ENCODE assay signal across 2 cellular contexts in the genomic region with DNA sequence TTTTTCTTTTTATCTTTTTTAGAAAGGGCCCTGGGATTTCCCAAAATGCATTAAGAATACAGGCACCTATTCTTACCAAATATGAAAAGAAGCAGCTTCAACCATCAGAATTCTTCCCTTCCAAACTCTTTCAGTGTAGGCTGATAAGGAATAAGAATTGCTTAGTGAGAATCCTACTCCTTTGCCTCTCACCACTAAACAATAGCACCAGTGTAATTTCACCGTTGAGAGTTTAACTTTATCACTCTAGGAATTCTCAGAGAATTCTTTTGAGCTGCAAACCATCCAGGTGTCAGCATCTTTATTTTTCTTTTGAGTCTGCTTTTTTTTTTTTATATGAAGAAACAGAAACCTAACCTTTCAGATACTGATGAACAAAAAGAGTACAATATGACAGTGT.
TF ChIP-seq lines count a peak whose summit lies in the region.

No MANE protein-coding gene starts in this region.

TF ChIP-seq in GM23338, 12 proteins besides CTCF, POLR2A, EP300 and RAD21 (continued from another document):
- no peak for TF ChIP-seq REST (IDR thresholded peaks at IDR 0.05; ENCODE audit: unreplicated experiment)
- TF ChIP-seq, protein P1, sequence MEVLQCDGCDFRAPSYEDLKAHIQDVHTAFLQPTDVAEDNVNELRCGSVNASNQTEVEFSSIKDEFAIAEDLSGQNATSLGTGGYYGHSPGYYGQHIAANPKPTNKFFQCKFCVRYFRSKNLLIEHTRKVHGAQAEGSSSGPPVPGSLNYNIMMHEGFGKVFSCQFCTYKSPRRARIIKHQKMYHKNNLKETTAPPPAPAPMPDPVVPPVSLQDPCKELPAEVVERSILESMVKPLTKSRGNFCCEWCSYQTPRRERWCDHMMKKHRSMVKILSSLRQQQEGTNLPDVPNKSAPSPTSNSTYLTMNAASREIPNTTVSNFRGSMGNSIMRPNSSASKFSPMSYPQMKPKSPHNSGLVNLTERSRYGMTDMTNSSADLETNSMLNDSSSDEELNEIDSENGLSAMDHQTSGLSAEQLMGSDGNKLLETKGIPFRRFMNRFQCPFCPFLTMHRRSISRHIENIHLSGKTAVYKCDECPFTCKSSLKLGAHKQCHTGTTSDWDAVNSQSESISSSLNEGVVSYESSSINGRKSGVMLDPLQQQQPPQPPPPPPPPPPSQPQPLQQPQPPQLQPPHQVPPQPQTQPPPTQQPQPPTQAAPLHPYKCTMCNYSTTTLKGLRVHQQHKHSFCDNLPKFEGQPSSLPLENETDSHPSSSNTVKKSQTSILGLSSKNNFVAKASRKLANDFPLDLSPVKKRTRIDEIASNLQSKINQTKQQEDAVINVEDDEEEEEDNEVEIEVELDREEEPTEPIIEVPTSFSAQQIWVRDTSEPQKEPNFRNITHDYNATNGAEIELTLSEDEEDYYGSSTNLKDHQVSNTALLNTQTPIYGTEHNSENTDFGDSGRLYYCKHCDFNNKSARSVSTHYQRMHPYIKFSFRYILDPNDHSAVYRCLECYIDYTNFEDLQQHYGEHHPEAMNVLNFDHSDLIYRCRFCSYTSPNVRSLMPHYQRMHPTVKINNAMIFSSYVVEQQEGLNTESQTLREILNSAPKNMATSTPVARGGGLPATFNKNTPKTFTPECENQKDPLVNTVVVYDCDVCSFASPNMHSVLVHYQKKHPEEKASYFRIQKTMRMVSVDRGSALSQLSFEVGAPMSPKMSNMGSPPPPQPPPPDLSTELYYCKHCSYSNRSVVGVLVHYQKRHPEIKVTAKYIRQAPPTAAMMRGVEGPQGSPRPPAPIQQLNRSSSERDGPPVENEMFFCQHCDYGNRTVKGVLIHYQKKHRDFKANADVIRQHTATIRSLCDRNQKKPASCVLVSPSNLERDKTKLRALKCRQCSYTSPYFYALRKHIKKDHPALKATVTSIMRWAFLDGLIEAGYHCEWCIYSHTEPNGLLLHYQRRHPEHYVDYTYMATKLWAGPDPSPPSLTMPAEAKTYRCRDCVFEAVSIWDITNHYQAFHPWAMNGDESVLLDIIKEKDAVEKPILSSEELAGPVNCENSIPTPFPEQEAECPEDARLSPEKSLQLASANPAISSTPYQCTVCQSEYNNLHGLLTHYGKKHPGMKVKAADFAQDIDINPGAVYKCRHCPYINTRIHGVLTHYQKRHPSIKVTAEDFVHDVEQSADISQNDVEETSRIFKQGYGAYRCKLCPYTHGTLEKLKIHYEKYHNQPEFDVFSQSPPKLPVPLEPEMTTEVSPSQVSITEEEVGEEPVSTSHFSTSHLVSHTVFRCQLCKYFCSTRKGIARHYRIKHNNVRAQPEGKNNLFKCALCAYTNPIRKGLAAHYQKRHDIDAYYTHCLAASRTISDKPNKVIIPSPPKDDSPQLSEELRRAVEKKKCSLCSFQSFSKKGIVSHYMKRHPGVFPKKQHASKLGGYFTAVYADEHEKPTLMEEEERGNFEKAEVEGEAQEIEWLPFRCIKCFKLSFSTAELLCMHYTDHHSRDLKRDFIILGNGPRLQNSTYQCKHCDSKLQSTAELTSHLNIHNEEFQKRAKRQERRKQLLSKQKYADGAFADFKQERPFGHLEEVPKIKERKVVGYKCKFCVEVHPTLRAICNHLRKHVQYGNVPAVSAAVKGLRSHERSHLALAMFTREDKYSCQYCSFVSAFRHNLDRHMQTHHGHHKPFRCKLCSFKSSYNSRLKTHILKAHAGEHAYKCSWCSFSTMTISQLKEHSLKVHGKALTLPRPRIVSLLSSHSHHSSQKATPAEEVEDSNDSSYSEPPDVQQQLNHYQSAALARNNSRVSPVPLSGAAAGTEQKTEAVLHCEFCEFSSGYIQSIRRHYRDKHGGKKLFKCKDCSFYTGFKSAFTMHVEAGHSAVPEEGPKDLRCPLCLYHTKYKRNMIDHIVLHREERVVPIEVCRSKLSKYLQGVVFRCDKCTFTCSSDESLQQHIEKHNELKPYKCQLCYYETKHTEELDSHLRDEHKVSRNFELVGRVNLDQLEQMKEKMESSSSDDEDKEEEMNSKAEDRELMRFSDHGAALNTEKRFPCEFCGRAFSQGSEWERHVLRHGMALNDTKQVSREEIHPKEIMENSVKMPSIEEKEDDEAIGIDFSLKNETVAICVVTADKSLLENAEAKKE (CRISPR knock-in tag; IDR thresholded peaks at IDR 0.05) = no peak
- TF ChIP-seq POLR2AphosphoS5 (IDR thresholded peaks at IDR 0.05; ENCODE audit: low read depth) = no peak
TF ChIP-seq in GM23338: peak in this region for 0.

TF ChIP-seq in WTC11, 78 proteins besides CTCF, POLR2A, EP300 and RAD21 (continued from another document):
- TF ChIP-seq ZNF512 (CRISPR knock-in tag; IDR thresholded peaks at IDR 0.05; ENCODE audit: borderline replicate concordance) = no peak
TF ChIP-seq in WTC11: peak in this region for 0.
